ENCODE assay signal across 8 cellular contexts in genomic region chr3:64445318-64446300, GRCh38.
A peak's percentile ranks its signal among the peaks of the same experiment; 100 is the strongest.
DNase-seq lines count a peak whose midpoint lies in the region; ATAC-seq and TF ChIP-seq lines count a peak whose summit lies in the region.

No MANE protein-coding gene starts in this region.

- no peak for DNase-seq in HFFc6
- peak; percentile 51 for DNase-seq in choroid plexus epithelial cell (ENCODE audit: low read depth)
- no peak for DNase-seq in superior temporal gyrus (ENCODE audit: extremely low spot score)
- DNase-seq in SJCRH30: no peak
- no peak for DNase-seq in NCI-H187 treated with DMSO at 0.1 percent for 48 hours (lab: John Stamatoyannopoulos, UW)

- H3K27me3 ChIP-seq in liver (ENCODE audit: control insufficient read depth in 4 of 4, insufficient read depth in 4 of 4, low read length in 3 of 4): peaks cover 4 to 18% (median 15%) of the 10 kb centered on the region in 4 donors
- H3K27me3 ChIP-seq in SJCRH30: no peaks in the 10 kb centered on the region

- no peaks in the 10 kb centered on the region for H3K36me3 Mint-ChIP-seq in HFFc6 (ENCODE audit: low read depth)

- H3K9me3 Mint-ChIP-seq in HFFc6: no peaks in the 10 kb centered on the region

- no peak overlapping the region for H3K9ac ChIP-seq in liver (ENCODE audit: low read depth in 1 of 2, low read length in 2 of 2)

- peaks cover 26% of the 10 kb centered on the region for H3K4me1 Mint-ChIP-seq in HFFc6 (ENCODE audit: low read depth)

- no peak for ATAC-seq in GM21717 (IDR thresholded peaks at IDR 0.05; ENCODE audit: unreplicated experiment)

- H3K4me1 ChIP-seq in liver (ENCODE audit: control insufficient read depth in 4 of 4, insufficient read depth in 4 of 4, low read length in 3 of 4): peaks cover 4 to 10% (median 9%) of the 10 kb centered on the region in 4 donors
- no peaks in the 10 kb centered on the region for H3K4me1 ChIP-seq in SJCRH30

- TF ChIP-seq CTCF in 22Rv1 (IDR thresholded peaks at IDR 0.05) (0 out of 2 replicates have a peak, but pooled peaks have one; percentile 5), HFFc6 (IDR thresholded peaks at IDR 0.05) (no peak), choroid plexus epithelial cell (conservative IDR thresholded peaks at IDR 0.05; ENCODE audit: low read depth, low read length) (no peak), liver (IDR thresholded peaks at IDR 0.05; ENCODE audit: low read depth, low read length, missing input control) (no peak)

- H3K4me3 ChIP-seq in choroid plexus epithelial cell (ENCODE audit: low read depth, low read length) (peak overlapping the region; percentile 63), liver (ENCODE audit: low read depth in 1 of 3, low read length in 3 of 3) (peak overlapping the region in 2 of 3 donors; percentile 16 to 56), SJCRH30 (no peak overlapping the region)

- H3K27ac ChIP-seq in 22Rv1 (no peak overlapping the region), liver (ENCODE audit: low read depth in 1 of 2, low read length in 2 of 2) (no peak overlapping the region), SJCRH30 (no peak overlapping the region)

- H3K9me3 ChIP-seq in liver (ENCODE audit: control insufficient read depth in 4 of 4, low read length in 3 of 4) (no peaks in the 10 kb centered on the region), SJCRH30 (replicated peaks) (no peaks in the 10 kb centered on the region)

- no peak for TF ChIP-seq RAD21 in liver (IDR thresholded peaks at IDR 0.05)

- H3K4me3 Mint-ChIP-seq in HFFc6: peak overlapping the region; percentile 40

- no peak overlapping the region for H3K27ac Mint-ChIP-seq in HFFc6

- peaks cover 17% of the 10 kb centered on the region for H3K27me3 Mint-ChIP-seq in HFFc6 (ENCODE audit: insufficient read depth)

- WGBS in liver: 14% methylated on average over 51 of the region's 51 CpGs

- no peaks in the 10 kb centered on the region for H3K36me3 ChIP-seq in liver (ENCODE audit: control insufficient read depth in 4 of 4, insufficient read depth in 3 of 4, low read depth in 1 of 4, low read length in 3 of 4)
- H3K36me3 ChIP-seq in SJCRH30: no peaks in the 10 kb centered on the region

TF ChIP-seq in liver, 16 proteins besides CTCF, POLR2A, EP300 and RAD21:
- no peak for TF ChIP-seq MAX (IDR thresholded peaks at IDR 0.05)
- TF ChIP-seq FOXA2 (IDR thresholded peaks at IDR 0.05): no peak
- no peak for TF ChIP-seq JUND (IDR thresholded peaks at IDR 0.05)
- TF ChIP-seq TAF1 (conservative IDR thresholded peaks at IDR 0.05): no peak
- TF ChIP-seq ZBTB33 (IDR thresholded peaks at IDR 0.05): no peak
- TF ChIP-seq HNF4G (IDR thresholded peaks at IDR 0.05): no peak
- TF ChIP-seq FOXA1 (IDR thresholded peaks at IDR 0.05): no peak
- no peak for TF ChIP-seq REST (IDR thresholded peaks at IDR 0.05)
- no peak for TF ChIP-seq EGR1 (IDR thresholded peaks at IDR 0.05; ENCODE audit: low read depth in 2 of 2)
- TF ChIP-seq YY1 (IDR thresholded peaks at IDR 0.05): no peak
- no peak for TF ChIP-seq ATF3 (IDR thresholded peaks at IDR 0.05)
- no peak for TF ChIP-seq SP1 (IDR thresholded peaks at IDR 0.05)
